Comparison of ENCODE assay signal across 11 cellular contexts in the genomic region with DNA sequence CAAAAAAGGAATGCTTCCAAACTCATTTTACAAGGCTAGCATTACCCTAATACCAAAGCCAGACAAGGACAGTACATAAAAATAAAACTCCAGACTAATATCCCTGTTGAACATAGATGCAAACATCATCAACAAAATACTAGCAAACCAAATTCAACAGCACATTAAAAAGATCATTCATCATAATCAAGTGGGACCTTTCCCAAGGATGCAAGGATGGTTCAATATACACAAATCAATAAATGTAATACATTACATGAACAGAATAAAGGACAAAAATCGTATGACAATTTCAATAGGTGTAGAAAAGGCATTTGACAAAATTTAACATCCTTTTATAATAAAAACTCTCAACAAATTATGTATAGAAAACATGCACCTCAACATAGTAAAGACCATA.
"Had no signal": no experiment of that assay in that cellular context is flagged by ENCODE, and none has a peak within 500 bp of the region (broad histone marks: within the 10 kb centered on the region; RNA-seq: fewer than 3 reads in every experiment).

No MANE protein-coding gene starts in this region.

- H3K4me3 ChIP-seq: GM23248, GM23338, HAP-1 had no signal

- H3K9me3 ChIP-seq: HAP-1 had no signal

- DNase-seq: GM23248, GOT3, H7, H9, HCEC 1CT, HFFc6 had no signal

- H3K9ac ChIP-seq: GM23248 had no signal

- FAIRE-seq: H1, H54 had no signal

- H3K27ac ChIP-seq: GM23248 had no signal

- H3K4me2 ChIP-seq: GM23338 had no signal

- ATAC-seq: GM23338, HCT116 had no signal

- H3K4me1 ChIP-seq: HAP-1 had no signal

- H3K36me3 ChIP-seq: HAP-1 had no signal

- H2AFZ ChIP-seq: GM23248, GM23338 had no signal
